Comparison of ENCODE assay signal across 8 cellular contexts in genomic region chr19:34430738-34431625, GRCh38. TPM values are rescaled to one million over a fixed set of nuclear protein-coding genes. Genes with fewer than 3 reads are reported as not detected.
DNase-seq lines count a peak whose midpoint lies in the region; ATAC-seq and TF ChIP-seq lines count a peak whose summit lies in the region.

No MANE protein-coding gene starts in this region.

- H3K27ac ChIP-seq in DND-41 (ENCODE audit: low read length), result peak overlapping the region; percentile 8; the same call in 1 of the 2 replicates

- peaks cover 84% of the 10 kb centered on the region for H3K79me2 ChIP-seq in DND-41 (ENCODE audit: insufficient read depth, low read length)

- CTCF ChIA-PET in activated CD4-positive, alpha-beta memory T cell treated with anti-CD3 and anti-CD28 coated beads for 36 hours (lab: Charles Lee), result interaction anchor here (0.7 to 1.7 kb wide), 15 partner anchors 9 to 117 kb away, joined by 3 to 7 read pairs (median 4); partner anchors contain the start of gene PDCD2L

- peaks cover 39% of the 10 kb centered on the region for H3K4me1 ChIP-seq in DND-41 (ENCODE audit: insufficient read depth, low read length)

- peaks cover 61% of the 10 kb centered on the region for H4K20me1 ChIP-seq in DND-41 (ENCODE audit: insufficient read depth, low read length)

- peak overlapping the region; percentile 95 for H3K27ac Mint-ChIP-seq in activated CD4-positive, alpha-beta memory T cell treated with anti-CD3 and anti-CD28 coated beads for 36 hours

- H3K4me1 Mint-ChIP-seq in activated CD4-positive, alpha-beta memory T cell treated with anti-CD3 and anti-CD28 coated beads for 36 hours (ENCODE audit: low read depth), result peaks cover 42% of the 10 kb centered on the region

- peak; percentile 80 for TF ChIP-seq CTCF in DND-41 (IDR thresholded peaks at IDR 0.05; ENCODE audit: borderline replicate concordance, extremely low read depth, low read length, poor library complexity, severe bottlenecking)

- H3K36me3 Mint-ChIP-seq in activated CD4-positive, alpha-beta memory T cell treated with anti-CD3 and anti-CD28 coated beads for 36 hours, result peaks cover 44% of the 10 kb centered on the region

- peak overlapping the region; percentile 84 for H3K4me2 ChIP-seq in DND-41 (ENCODE audit: insufficient read depth, low read length)

- H3K4me3 Mint-ChIP-seq in activated CD4-positive, alpha-beta memory T cell treated with anti-CD3 and anti-CD28 coated beads for 36 hours, result peak overlapping the region; percentile 98

- peak; percentile 63 for ATAC-seq in DND-41 (ENCODE audit: insufficient read depth, low read depth)
- ATAC-seq in GM21723 (IDR thresholded peaks at IDR 0.05; ENCODE audit: unreplicated experiment), result peak; percentile 50
- ATAC-seq in GM21528 (IDR thresholded peaks at IDR 0.05; ENCODE audit: low FRiP score, unreplicated experiment), result no peak

- no peaks in the 10 kb centered on the region for H3K9me3 ChIP-seq in DND-41 (ENCODE audit: insufficient read depth, low read length, severe bottlenecking)

- H3K27me3 Mint-ChIP-seq in activated CD4-positive, alpha-beta memory T cell treated with anti-CD3 and anti-CD28 coated beads for 36 hours, result no peaks in the 10 kb centered on the region

- intact Hi-C loops in activated CD4-positive, alpha-beta memory T cell treated with anti-CD3 and anti-CD28 coated beads for 36 hours (cut with micrococcal nuclease), result loop anchor here (1.0 to 5.0 kb wide), 5 partner anchors 27 to 259 kb away; partner anchors contain the start of genes GPI, LSM14A and PDCD2L

- peak overlapping the region in 1 of 2 experiments; percentile 69; a peak in 2 of 4 replicates for H3K4me3 ChIP-seq in DND-41 (ENCODE audit: low read depth in 1 of 2, low read length in 2 of 2)

- POLR2A ChIA-PET in activated CD4-positive, alpha-beta memory T cell treated with anti-CD3 and anti-CD28 coated beads for 36 hours (lab: Charles Lee), result interaction anchor here (1.0 to 1.5 kb wide), 4 partner anchors 10 to 64 kb away, joined by 3 to 5 read pairs (median 4); partner anchors contain the start of gene PDCD2L

- no peaks in the 10 kb centered on the region for H3K27me3 ChIP-seq in DND-41 (ENCODE audit: insufficient read depth, low read length, poor library complexity)

- H2AFZ ChIP-seq in DND-41 (ENCODE audit: low read depth, low read length), result no peak overlapping the region

- peaks cover 62% of the 10 kb centered on the region for H3K36me3 ChIP-seq in DND-41 (ENCODE audit: insufficient read depth, low read length)

- H3K9me3 Mint-ChIP-seq in activated CD4-positive, alpha-beta memory T cell treated with anti-CD3 and anti-CD28 coated beads for 36 hours, result no peaks in the 10 kb centered on the region

- DNase-seq in DND-41, result peak; percentile 60
- DNase-seq in NCI-H345 (lab: John Stamatoyannopoulos, UW), result peak; percentile 51
- peak; percentile 42 for DNase-seq in activated CD4-positive, alpha-beta memory T cell treated with anti-CD3 and anti-CD28 coated beads for 36 hours
- DNase-seq in fibroblast of the conjunctiva (ENCODE audit: low read depth), result peak; percentile 41
- peak; percentile 15 for DNase-seq in retina
- DNase-seq in LoVo (ENCODE audit: low spot score), result no peak

- peak overlapping the region; percentile 92 for H3K9ac ChIP-seq in DND-41 (ENCODE audit: low read depth, low read length)

RNA-seq across cellular contexts. Expression of gene UBA2, which starts 2.8 kb away (rescaled TPM):
- total RNA-seq in activated CD4-positive, alpha-beta memory T cell treated with anti-CD3 and anti-CD28 coated beads for 36 hours, result 100 to 1,000 TPM; 150 to 156 TPM

RNA-seq across cellular contexts. Expression of gene PDCD2L, which starts 26.8 kb away (rescaled TPM):
- 10 to 100 TPM; 29.8 TPM for total RNA-seq in activated CD4-positive, alpha-beta memory T cell treated with anti-CD3 and anti-CD28 coated beads for 36 hours

RNA-seq across cellular contexts. Expression of gene WTIP, which starts 50.6 kb away (rescaled TPM):
- under 1 TPM; 0.52 to 0.65 TPM for total RNA-seq in activated CD4-positive, alpha-beta memory T cell treated with anti-CD3 and anti-CD28 coated beads for 36 hours
